8 cellular contexts compared by ENCODE assay signal in the genomic region with DNA sequence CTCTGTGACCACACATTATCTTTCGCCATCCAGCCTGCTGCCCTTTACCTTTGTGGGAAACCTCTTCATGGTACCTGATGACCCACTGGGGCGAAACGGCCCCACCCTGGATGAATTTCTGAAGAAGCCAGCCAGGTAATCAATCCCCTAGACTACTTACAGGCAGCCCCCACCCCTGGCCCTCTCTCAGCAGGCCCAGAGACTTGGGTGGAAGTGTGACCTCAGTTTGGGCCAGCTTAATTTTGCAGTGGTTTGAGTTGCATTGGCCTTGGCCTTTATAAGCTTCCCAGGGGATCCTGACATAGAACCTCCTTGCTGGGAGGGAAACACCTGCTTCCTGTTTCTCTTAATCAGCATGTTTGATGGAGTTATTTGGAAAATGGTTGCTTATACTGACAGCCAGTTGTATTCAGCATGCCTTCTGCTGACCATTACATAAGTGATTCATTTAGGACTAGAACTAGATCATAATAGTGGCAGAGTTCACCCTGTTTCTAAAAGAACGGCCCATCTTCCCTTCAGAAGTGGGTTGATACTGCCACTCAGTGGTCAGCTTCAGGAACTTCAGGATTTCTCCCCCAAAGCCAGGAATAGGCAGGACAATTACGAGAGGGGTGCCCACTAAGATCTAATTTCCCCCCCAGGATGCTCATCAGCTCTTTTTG. TPM values are rescaled to one million over a fixed set of nuclear protein-coding genes. Genes with fewer than 3 reads are reported as not detected.
DNase-seq lines count a peak whose midpoint lies in the region; ATAC-seq, FAIRE-seq and TF ChIP-seq lines count a peak whose summit lies in the region.

No MANE protein-coding gene starts in this region.

- TF ChIP-seq POLR2A in ovary (IDR thresholded peaks at IDR 0.05), result no peak

- CTCF ChIA-PET in activated naive CD4-positive, alpha-beta T cell treated with anti-CD3 and anti-CD28 coated beads, Interleukin-2, amount 10 ng/mL, durations not matched to agents 7 days and 5 days (lab: Charles Lee), result interaction anchor here (0.6 to 17.5 kb wide), 21 partner anchors 8 to 248 kb away, joined by 3 to 557 read pairs (median 4); a partner anchor contains a TSS

- H3K27ac ChIP-seq in ovary, result peak overlapping the region in 1 of 2 donors; percentile 22

- 38 to 46% (median 40%) methylated on average over 5 of the region's 5 CpGs for WGBS in ovary, 3 donors

- TF ChIP-seq CTCF in ovary (IDR thresholded peaks at IDR 0.05), result peak; percentile 48 to 91 (median 86)

- H3K27me3 ChIP-seq in ovary, result no peaks in the 10 kb centered on the region

- no peaks in the 10 kb centered on the region for H3K36me3 ChIP-seq in ovary

- no peak for FAIRE-seq in frontal cortex (lab: Jason Lieb, UNC)

- no peak overlapping the region for H3K4me3 ChIP-seq in ovary

- ATAC-seq in HG03159 (IDR thresholded peaks at IDR 0.05; ENCODE audit: unreplicated experiment), result peak; percentile 46
- no peak for ATAC-seq in GM21526 (IDR thresholded peaks at IDR 0.05; ENCODE audit: low FRiP score, unreplicated experiment)

- peaks cover 67% of the 10 kb centered on the region for H3K36me3 Mint-ChIP-seq in activated naive CD4-positive, alpha-beta T cell treated with anti-CD3 and anti-CD28 coated beads, Interleukin-2, amount 10 ng/mL, durations not matched to agents 7 days and 5 days

- peaks cover 71% of the 10 kb centered on the region for H3K4me1 Mint-ChIP-seq in activated naive CD4-positive, alpha-beta T cell treated with anti-CD3 and anti-CD28 coated beads, Interleukin-2, amount 10 ng/mL, durations not matched to agents 7 days and 5 days

- intact Hi-C loops in ovary (cut with DNase I), result loop anchor here in 1 of 4 donors (5.0 kb wide), 2 partner anchors 34 to 104 kb away; no protein-coding TSS in a partner anchor

- peak overlapping the region; percentile 7 for H3K4me3 Mint-ChIP-seq in activated naive CD4-positive, alpha-beta T cell treated with anti-CD3 and anti-CD28 coated beads, Interleukin-2, amount 10 ng/mL, durations not matched to agents 7 days and 5 days

- no peaks in the 10 kb centered on the region for H3K27me3 Mint-ChIP-seq in activated naive CD4-positive, alpha-beta T cell treated with anti-CD3 and anti-CD28 coated beads, Interleukin-2, amount 10 ng/mL, durations not matched to agents 7 days and 5 days

- TF ChIP-seq EP300 in ovary (IDR thresholded peaks at IDR 0.05), result no peak

- no peaks in the 10 kb centered on the region for H3K9me3 ChIP-seq in ovary

- H3K4me1 ChIP-seq in ovary (ENCODE audit: insufficient read depth), result peaks cover 2% of the 10 kb centered on the region

- H3K9me3 Mint-ChIP-seq in activated naive CD4-positive, alpha-beta T cell treated with anti-CD3 and anti-CD28 coated beads, Interleukin-2, amount 10 ng/mL, durations not matched to agents 7 days and 5 days, result no peaks in the 10 kb centered on the region

- peak overlapping the region; percentile 85 for H3K27ac Mint-ChIP-seq in activated naive CD4-positive, alpha-beta T cell treated with anti-CD3 and anti-CD28 coated beads, Interleukin-2, amount 10 ng/mL, durations not matched to agents 7 days and 5 days

- DNase-seq in NCI-H2081 (lab: John Stamatoyannopoulos, UW), result peak; percentile 60 to 68
- no peak for DNase-seq in NCI-H2081 treated with DMSO at 0.1 percent for 48 hours (lab: John Stamatoyannopoulos, UW)
- peak; percentile 32 to 74 for DNase-seq in NCI-H526 (lab: John Stamatoyannopoulos, UW)
- DNase-seq in activated naive CD4-positive, alpha-beta T cell treated with anti-CD3 and anti-CD28 coated beads, Interleukin-2, amount 10 ng/mL, durations not matched to agents 7 days and 5 days, result peak; percentile 59
- DNase-seq in frontal cortex (ENCODE audit: low spot score in 2 of 2), result peak; percentile 66 to 87
- DNase-seq in ovary, result peak; percentile 39 to 68 (median 49)

RNA-seq across cellular contexts. Expression of a gene that starts 6.1 kb away (rescaled TPM):
- total RNA-seq in frontal cortex, result 16.3 TPM
- total RNA-seq in ovary, result 10 to 100 TPM; 46.2 to 68.8 (median 62.4) TPM
- 10 to 100 TPM; 33.4 to 65.7 TPM for polyA plus RNA-seq in ovary

RNA-seq across cellular contexts. Expression of a gene that starts 6.7 kb away (rescaled TPM):
- 13.9 TPM for total RNA-seq in frontal cortex
- total RNA-seq in ovary, result 10 to 100 TPM; 41.1 to 84.8 (median 67.8) TPM
- polyA plus RNA-seq in ovary, result 10 to 100 TPM; 35.1 to 44.4 TPM

RNA-seq across cellular contexts. Expression of a gene that starts 7.0 kb away (rescaled TPM):
- total RNA-seq in frontal cortex, result not detected
- 10 to 100 TPM in 1 of 7 donors, 1 to 10 TPM in 6; 2.0 to 10.5 (median 4.7) TPM for total RNA-seq in ovary
- 1 to 10 TPM; 5.8 to 7.5 TPM for polyA plus RNA-seq in ovary

RNA-seq across cellular contexts. Expression of a gene that starts 37.7 kb away (rescaled TPM):
- 9.8 TPM for total RNA-seq in frontal cortex
- 10 to 100 TPM; 22.5 to 76.0 (median 63.6) TPM for total RNA-seq in ovary
- polyA plus RNA-seq in ovary, result 10 to 100 TPM; 22.0 to 26.2 TPM
